Comparison of ENCODE assay signal across 8 cellular contexts in the genomic region with DNA sequence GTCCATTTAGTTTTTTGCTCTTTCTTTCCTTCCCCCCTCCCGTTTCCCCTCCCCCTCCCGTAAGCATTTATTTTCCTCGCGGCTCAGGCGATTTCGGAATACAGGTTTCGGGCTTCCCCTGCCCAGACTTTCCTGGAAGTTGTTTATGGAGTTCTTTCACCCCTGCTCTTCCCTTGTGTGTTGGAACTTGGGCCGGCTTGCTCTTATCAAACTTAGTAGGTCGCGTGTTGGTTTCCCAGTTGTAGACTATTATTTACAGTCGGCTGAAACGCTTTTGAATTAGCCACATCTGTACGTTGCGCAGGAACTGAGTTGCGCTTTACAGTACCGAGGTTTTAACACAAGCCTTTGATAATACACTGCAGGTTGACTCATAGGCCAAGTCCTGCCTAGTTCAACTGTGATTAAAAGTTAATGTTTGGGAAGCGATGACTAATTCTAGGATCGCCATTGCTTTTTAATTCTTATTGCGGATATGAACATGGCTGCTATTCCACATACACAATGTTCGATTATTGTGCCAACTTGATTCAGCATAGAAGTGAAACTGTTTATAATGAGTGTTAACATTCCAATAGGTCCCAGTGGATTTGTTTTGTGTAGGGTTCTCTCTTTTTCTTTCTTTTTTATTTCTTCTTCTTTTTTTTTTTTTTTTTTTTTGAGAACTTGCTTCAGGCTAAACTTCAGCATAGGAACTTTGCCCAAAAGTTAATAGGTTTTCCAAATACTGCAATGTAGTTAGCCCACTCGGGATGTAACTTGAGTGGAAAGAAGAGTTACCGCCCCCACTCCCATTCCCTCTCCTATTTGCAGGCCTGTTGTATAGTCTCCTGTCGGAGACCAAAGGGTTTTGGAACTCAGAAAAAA. TPM values are rescaled to one million over a fixed set of nuclear protein-coding genes. Genes with fewer than 3 reads are reported as not detected.
DNase-seq lines count a peak whose midpoint lies in the region; ATAC-seq and TF ChIP-seq lines count a peak whose summit lies in the region.

No MANE protein-coding gene starts in this region.

- DNase-seq in GM04504 (ENCODE audit: low read depth) (peak; percentile 65), SJSA1 (ENCODE audit: low read depth in 1 of 2, low spot score in 2 of 2) (peak; percentile 46 to 67), colonic mucosa (peak; percentile 64), left lung (peak in 1 of 2 donors; percentile 37), stromal cell of bone marrow (ENCODE audit: low read depth) (peak; percentile 84), NAMALWA (ENCODE audit: low spot score) (no peak), NCI-H526 treated with DMSO at 0.1 percent for 48 hours (lab: John Stamatoyannopoulos, UW) (no peak)

- peaks cover 9% of the 10 kb centered on the region for H3K36me3 ChIP-seq in SJSA1
- H3K36me3 ChIP-seq in colonic mucosa = no peaks in the 10 kb centered on the region
- no peaks in the 10 kb centered on the region for H3K36me3 ChIP-seq in left lung

- H3K4me3 ChIP-seq in SJSA1 = peak overlapping the region; percentile 77
- peak overlapping the region; percentile 78 for H3K4me3 ChIP-seq in colonic mucosa
- H3K4me3 ChIP-seq in left lung = peak overlapping the region; percentile 59 to 63

- H3K9me3 ChIP-seq in SJSA1 (replicated peaks) (no peaks in the 10 kb centered on the region), colonic mucosa (no peaks in the 10 kb centered on the region), left lung (no peaks in the 10 kb centered on the region)

- H3K27ac ChIP-seq in SJSA1 (peak overlapping the region; percentile 74), colonic mucosa (peak overlapping the region; percentile 96), left lung (peak overlapping the region; percentile 94 to 98)

- peak overlapping the region; percentile 86 to 91 for H3K9ac ChIP-seq in colonic mucosa (ENCODE audit: low read depth in 2 of 2, low read length in 2 of 2)

- intact Hi-C loops in colonic mucosa (cut with DNase I) (no loop called here), left lung (cut with DNase I) (no loop called here)

- H3K4me1 ChIP-seq in SJSA1 (replicated peaks) (peaks cover 24% of the 10 kb centered on the region), colonic mucosa (peaks cover 4% of the 10 kb centered on the region), left lung (peaks cover 24 to 30% of the 10 kb centered on the region in 2 donors)

- ATAC-seq in left lung (peak; percentile 37), GM19467 (IDR thresholded peaks at IDR 0.05; ENCODE audit: unreplicated experiment) (no peak)

- TF ChIP-seq CTCF in colonic mucosa (IDR thresholded peaks at IDR 0.05) = no peak
- no peak for TF ChIP-seq CTCF in left lung (IDR thresholded peaks at IDR 0.05)

- no peaks in the 10 kb centered on the region for H3K27me3 ChIP-seq in SJSA1 (replicated peaks)
- no peaks in the 10 kb centered on the region for H3K27me3 ChIP-seq in colonic mucosa
- peaks cover 0 to 77% of the 10 kb centered on the region in 2 donors for H3K27me3 ChIP-seq in left lung

RNA-seq across cellular contexts. Expression of a gene that starts 1.8 kb away (rescaled TPM):
- 30.0 and 38.1 TPM in 2 replicates for total RNA-seq in SJSA1 (2014; rRNA removed; shearing (Covaris generic))
- total RNA-seq in colonic mucosa = 10 to 100 TPM; 43.9 to 71.7 TPM
- 100 to 1,000 TPM; 105 to 165 TPM for total RNA-seq in left lung

Comparison
In these comparisons a context has a peak if more than half of its experiments do, and no peak if none do; other contexts are left out.
1. DNase-seq: peak in GM04504 (single experiment), SJSA1 (2 of 2), colonic mucosa (single experiment) and stromal cell of bone marrow (single experiment); none in NAMALWA (single experiment) and NCI-H526 treated with DMSO at 0.1 percent for 48 hours (single experiment).
2. Peak in every context shown above with its lines, with median percentiles within 50 percentile points of each other: H3K27ac ChIP-seq and H3K4me3 ChIP-seq.